9 cellular contexts compared by ENCODE assay signal in genomic region chr12:68001486-68002466, GRCh38. TPM values are rescaled to one million over a fixed set of nuclear protein-coding genes. Genes with fewer than 3 reads are reported as not detected.
DNase-seq lines count a peak whose midpoint lies in the region; ATAC-seq and TF ChIP-seq lines count a peak whose summit lies in the region.
"Had no signal": no experiment of that assay in that cellular context is flagged by ENCODE, and none has a peak within 500 bp of the region (broad histone marks: within the 10 kb centered on the region; RNA-seq: fewer than 3 reads in every experiment).

No MANE protein-coding gene starts in this region.

- H3K4me3 Mint-ChIP-seq in CD14-positive monocyte: no peak overlapping the region

- peaks cover 0 to 4% (median 1%) of the 10 kb centered on the region in 3 donors for H3K27me3 Mint-ChIP-seq in CD14-positive monocyte (ENCODE audit: low read depth in 3 of 3)

- H2AFZ ChIP-seq in osteoblast (ENCODE audit: low read length): peak overlapping the region; percentile 17

- H3K9me3 Mint-ChIP-seq in CD14-positive monocyte: peaks cover 0 to 3% (median 0%) of the 10 kb centered on the region in 7 donors

- H3K27ac Mint-ChIP-seq in CD14-positive monocyte: no peak overlapping the region

- no peak overlapping the region for H3K27ac ChIP-seq in osteoblast (ENCODE audit: low read depth, low read length)

- H3K4me1 Mint-ChIP-seq in CD14-positive monocyte: no peaks in the 10 kb centered on the region

- H3K4me3 ChIP-seq in astrocyte of the cerebellum (ENCODE audit: low read depth, low read length) (no peak overlapping the region), osteoblast (ENCODE audit: insufficient read depth, low read length) (no peak overlapping the region)

- H3K4me1 ChIP-seq in osteoblast (ENCODE audit: insufficient read depth, low read length): no peaks in the 10 kb centered on the region

- in situ Hi-C loops in astrocyte of the cerebellum (cut with HindIII; ENCODE audit: low sequenced_read_pairs): no loop called here

- H4K20me1 ChIP-seq in osteoblast (ENCODE audit: insufficient read depth, low read length): no peaks in the 10 kb centered on the region

- H3K9me3 ChIP-seq in osteoblast (ENCODE audit: low read depth, low read length): no peaks in the 10 kb centered on the region

- H3K27me3 ChIP-seq in osteoblast (ENCODE audit: insufficient read depth, low read length): no peaks in the 10 kb centered on the region

- H3K36me3 ChIP-seq in osteoblast (ENCODE audit: insufficient read depth, low read length): no peaks in the 10 kb centered on the region

- H3K36me3 Mint-ChIP-seq in CD14-positive monocyte: no peaks in the 10 kb centered on the region

- intact Hi-C loops in CD14-positive monocyte (cut with micrococcal nuclease): no loop called here

- H3K4me2 ChIP-seq in osteoblast (ENCODE audit: insufficient read depth, low read length): no peak overlapping the region

- no peaks in the 10 kb centered on the region for H3K79me2 ChIP-seq in osteoblast (ENCODE audit: insufficient read depth, low read length)

- ATAC-seq in GM21423 (IDR thresholded peaks at IDR 0.05; ENCODE audit: unreplicated experiment) (no peak), omental fat pad (ENCODE audit: low FRiP score) (no peak)
- ATAC-seq: activated CD4-positive, CD25-positive, alpha-beta regulatory T cell treated with anti-CD3 and anti-CD28 coated beads, Interleukin-2, amount 50 U/mL, for 24 hours had no signal

- peak; percentile 11 for DNase-seq in NCI-H2227 (lab: John Stamatoyannopoulos, UW; ENCODE audit: unreplicated experiment)
- DNase-seq in NCI-H2227 treated with DMSO at 0.1 percent for 48 hours (lab: John Stamatoyannopoulos, UW): no peak
- DNase-seq in LHCN-M2 (ENCODE audit: low read depth): peak; percentile 50
- DNase-seq in astrocyte of the cerebellum (ENCODE audit: low read depth): no peak
- DNase-seq in osteoblast (ENCODE audit: insufficient read length, low spot score, missing footprints): no peak
- no peak for DNase-seq in omental fat pad (ENCODE audit: low spot score)
- DNase-seq in CD14-positive monocyte (ENCODE audit: low spot score): no peak

- TF ChIP-seq CTCF in astrocyte of the cerebellum (IDR thresholded peaks at IDR 0.05; ENCODE audit: low read depth, low read length, missing control alignments): peak; percentile 34
- TF ChIP-seq CTCF in osteoblast (IDR thresholded peaks at IDR 0.05; ENCODE audit: extremely low read depth, low read depth, low read length): peak; percentile 53
- TF ChIP-seq CTCF in omental fat pad (IDR thresholded peaks at IDR 0.05): no peak
- TF ChIP-seq CTCF in CD14-positive monocyte (IDR thresholded peaks at IDR 0.05): no peak

RNA-seq across cellular contexts. Expression of gene IFNG-AS1, which starts 12.5 kb away (rescaled TPM):
- total RNA-seq in LHCN-M2 (2014; rRNA removed) (not detected in 2 replicates), osteoblast (under 0.01 and 0.29 TPM in 2 replicates), omental fat pad (under 1 TPM in 2 of 4 donors, not detected in 2; 0.28 to 0.94 TPM)
- not detected for polyA plus RNA-seq in LHCN-M2 (2012)
- not detected for polyA plus RNA-seq in CD14-positive monocyte

Comparison
In these comparisons a context has a peak if more than half of its experiments do, and no peak if none do; other contexts are left out.
1. DNase-seq: peak in NCI-H2227 (single experiment) and LHCN-M2 (single experiment); none in NCI-H2227 treated with DMSO at 0.1 percent for 48 hours (single experiment), astrocyte of the cerebellum (single experiment), osteoblast (single experiment), omental fat pad (single experiment) and CD14-positive monocyte (single experiment).
2. CTCF ChIP-seq: peak in astrocyte of the cerebellum (single experiment) and osteoblast (single experiment); none in omental fat pad (0 of 3) and CD14-positive monocyte (single experiment).